29 cellular contexts compared by ENCODE assay signal in the genomic region with DNA sequence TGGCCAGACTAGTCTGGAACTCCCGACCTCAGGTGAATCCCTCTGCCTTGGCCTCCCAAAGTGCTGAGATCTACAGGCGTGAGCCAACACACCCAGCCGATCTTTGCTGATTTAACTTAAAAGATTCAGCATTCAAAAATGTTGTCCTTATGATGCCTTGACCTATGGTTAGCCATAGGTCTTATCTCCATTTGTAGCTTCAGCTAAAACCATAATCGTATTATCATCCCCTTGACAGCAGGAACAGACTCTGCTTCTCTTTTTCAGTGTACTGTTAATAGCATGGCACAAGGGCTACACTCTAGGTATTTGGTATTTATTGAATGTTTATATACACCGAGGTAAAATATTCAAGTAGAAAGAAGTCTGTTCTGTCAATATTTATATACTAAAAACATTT. TPM values are rescaled to one million over a fixed set of nuclear protein-coding genes. Genes with fewer than 3 reads are reported as not detected.
"Had no signal": no experiment of that assay in that cellular context is flagged by ENCODE, and none has a peak within 500 bp of the region (broad histone marks: within the 10 kb centered on the region; RNA-seq: fewer than 3 reads in every experiment).

No MANE protein-coding gene starts in this region.

- ATAC-seq: activated CD8-positive, alpha-beta T cell treated with anti-CD3 and anti-CD28 coated beads, Interleukin-2, amount 10 ng/mL, durations not matched to agents 7 days and 5 days; activated naive CD8-positive, alpha-beta T cell treated with anti-CD3 and anti-CD28 coated beads, Interleukin-2, amount 50 U/mL, for 24 hours had no signal

- H3K27me3 ChIP-seq: brain microvascular endothelial cell had no signal

- H3K4me3 ChIP-seq: PC-9 had no signal

- H3K4me2 ChIP-seq: PC-9, SK-N-SH had no signal

- H3K27me3 Mint-ChIP-seq: activated CD4-positive, alpha-beta T cell treated with anti-CD3 and anti-CD28 coated beads, Interleukin-2, amount 10 ng/mL, durations not matched to agents 7 days and 5 days; activated naive CD4-positive, alpha-beta T cell treated with anti-CD3 and anti-CD28 coated beads, Interleukin-2, amount 10 ng/mL, durations not matched to agents 7 days and 5 days; activated naive CD8-positive, alpha-beta T cell; activated naive CD8-positive, alpha-beta T cell treated with anti-CD3 and anti-CD28 coated beads, Interleukin-2, amount 50 U/mL, for 24 hours; activated T-cell treated with anti-CD3 and anti-CD28 coated beads, Interleukin-2, amount 50 U/mL, for 24 hours had no signal

- DNase-seq: activated CD4-positive, alpha-beta T cell treated with anti-CD3 and anti-CD28 coated beads, Interleukin-2, amount 10 ng/mL, durations not matched to agents 7 days and 5 days; activated CD4-positive, alpha-beta T cell treated with anti-CD3 and anti-CD28 coated beads, Interleukin-2, amount 50 U/mL, for 48 hours; activated CD8-positive, alpha-beta T cell treated with anti-CD3 and anti-CD28 coated beads, Interleukin-2, amount 10 ng/mL, durations not matched to agents 7 days and 5 days; activated naive CD4-positive, alpha-beta T cell treated with anti-CD3 and anti-CD28 coated beads, Interleukin-2, amount 10 ng/mL, durations not matched to agents 7 days and 5 days; activated naive CD8-positive, alpha-beta T cell treated with anti-CD3 and anti-CD28 coated beads, Interleukin-2, amount 50 U/mL, for 24 hours; activated T-cell treated with anti-CD3 and anti-CD28 coated beads, Interleukin-2, amount 50 U/mL, for 24 hours; anterior cingulate cortex; brain microvascular endothelial cell; central memory CD4-positive, alpha-beta T cell; NCI-H1092 treated with DMSO at 0.1 percent for 48 hours; NCI-H1417; NCI-H187 treated with DMSO at 0.1 percent for 48 hours; NCI-H2081; NCI-H2171 treated with DMSO at 0.1 percent for 48 hours; NCI-H2227 treated with DMSO at 0.1 percent for 48 hours; NCI-H446; NCI-H510A treated with DMSO at 0.1 percent for 48 hours; NCI-H526 treated with DMSO at 0.1 percent for 48 hours; NCI-H774; PC-9; Right ventricle myocardium superior; SK-N-SH had no signal

- H3K27ac Mint-ChIP-seq: activated CD4-positive, alpha-beta T cell treated with anti-CD3 and anti-CD28 coated beads, Interleukin-2, amount 10 ng/mL, durations not matched to agents 7 days and 5 days; activated CD8-positive, alpha-beta T cell treated with anti-CD3 and anti-CD28 coated beads, Interleukin-2, amount 10 ng/mL, durations not matched to agents 7 days and 5 days; activated naive CD4-positive, alpha-beta T cell treated with anti-CD3 and anti-CD28 coated beads, Interleukin-2, amount 10 ng/mL, durations not matched to agents 7 days and 5 days; activated naive CD8-positive, alpha-beta T cell; activated naive CD8-positive, alpha-beta T cell treated with anti-CD3 and anti-CD28 coated beads, Interleukin-2, amount 50 U/mL, for 24 hours; activated T-cell treated with anti-CD3 and anti-CD28 coated beads, Interleukin-2, amount 50 U/mL, for 24 hours; T-helper 1 cell treated with Interleukin-12 subunit alpha and Interleukin-12 subunit beta and Interleukin-4 antibody, amounts not matched to agents 30 μg/mL and 1 μg/mL, for 36 hours; T-helper 2 cell treated with Interferon-gamma antibody and Interleukin-4, amounts not matched to agents 5 μg/mL and 100 μg/mL, for 36 hours had no signal

- H2AFZ ChIP-seq: PC-9 had no signal

- H3K36me3 ChIP-seq: brain microvascular endothelial cell had no signal

- H3K4me1 Mint-ChIP-seq: activated CD4-positive, alpha-beta T cell treated with anti-CD3 and anti-CD28 coated beads, Interleukin-2, amount 10 ng/mL, durations not matched to agents 7 days and 5 days; activated naive CD4-positive, alpha-beta T cell treated with anti-CD3 and anti-CD28 coated beads, Interleukin-2, amount 10 ng/mL, durations not matched to agents 7 days and 5 days; activated naive CD8-positive, alpha-beta T cell treated with anti-CD3 and anti-CD28 coated beads, Interleukin-2, amount 50 U/mL, for 24 hours had no signal

- H3K9ac ChIP-seq: SK-N-SH had no signal

- H3K4me3 Mint-ChIP-seq: activated CD4-positive, alpha-beta T cell treated with anti-CD3 and anti-CD28 coated beads, Interleukin-2, amount 10 ng/mL, durations not matched to agents 7 days and 5 days; activated CD8-positive, alpha-beta T cell treated with anti-CD3 and anti-CD28 coated beads, Interleukin-2, amount 10 ng/mL, durations not matched to agents 7 days and 5 days; activated naive CD4-positive, alpha-beta T cell treated with anti-CD3 and anti-CD28 coated beads, Interleukin-2, amount 10 ng/mL, durations not matched to agents 7 days and 5 days; activated naive CD8-positive, alpha-beta T cell; activated naive CD8-positive, alpha-beta T cell treated with anti-CD3 and anti-CD28 coated beads, Interleukin-2, amount 50 U/mL, for 24 hours; activated T-cell treated with anti-CD3 and anti-CD28 coated beads, Interleukin-2, amount 50 U/mL, for 24 hours; T-helper 1 cell treated with Interleukin-12 subunit alpha and Interleukin-12 subunit beta and Interleukin-4 antibody, amounts not matched to agents 30 μg/mL and 1 μg/mL, for 36 hours; T-helper 2 cell treated with Interferon-gamma antibody and Interleukin-4, amounts not matched to agents 5 μg/mL and 100 μg/mL, for 36 hours had no signal

- H3K9me3 ChIP-seq: SK-N-SH had no signal

- H3K36me3 Mint-ChIP-seq: activated naive CD4-positive, alpha-beta T cell treated with anti-CD3 and anti-CD28 coated beads, Interleukin-2, amount 10 ng/mL, durations not matched to agents 7 days and 5 days; activated naive CD8-positive, alpha-beta T cell had no signal

- H3K27ac ChIP-seq: brain microvascular endothelial cell, PC-9, RWPE1 had no signal

- H3K9me3 Mint-ChIP-seq: activated CD4-positive, alpha-beta T cell treated with anti-CD3 and anti-CD28 coated beads, Interleukin-2, amount 10 ng/mL, durations not matched to agents 7 days and 5 days; activated naive CD4-positive, alpha-beta T cell treated with anti-CD3 and anti-CD28 coated beads, Interleukin-2, amount 10 ng/mL, durations not matched to agents 7 days and 5 days; activated naive CD8-positive, alpha-beta T cell treated with anti-CD3 and anti-CD28 coated beads, Interleukin-2, amount 50 U/mL, for 24 hours; activated T-cell treated with anti-CD3 and anti-CD28 coated beads, Interleukin-2, amount 50 U/mL, for 24 hours; T-helper 1 cell treated with Interleukin-12 subunit alpha and Interleukin-12 subunit beta and Interleukin-4 antibody, amounts not matched to agents 30 μg/mL and 1 μg/mL, for 36 hours; T-helper 2 cell treated with Interferon-gamma antibody and Interleukin-4, amounts not matched to agents 5 μg/mL and 100 μg/mL, for 36 hours had no signal

- FAIRE-seq: RCC 7860, TTC549 had no signal

RNA-seq across cellular contexts. Expression of a gene that starts 59.0 kb away (rescaled TPM):
- total RNA-seq: M059J had no signal
- polyA plus RNA-seq: SK-N-SH had no signal
